Comparison of ENCODE assay signal across 13 cellular contexts in genomic region chr2:121626777-121627524, GRCh38. TPM values are rescaled to one million over a fixed set of nuclear protein-coding genes. Genes with fewer than 3 reads are reported as not detected.
A peak's percentile ranks its signal among the peaks of the same experiment; 100 is the strongest.
DNase-seq lines count a peak whose midpoint lies in the region; ATAC-seq, FAIRE-seq and TF ChIP-seq lines count a peak whose summit lies in the region.
"Had no signal": no experiment of that assay in that cellular context is flagged by ENCODE, and none has a peak within 500 bp of the region (broad histone marks: within the 10 kb centered on the region; RNA-seq: fewer than 3 reads in every experiment).

No MANE protein-coding gene starts in this region.

- H3K27me3 Mint-ChIP-seq in chondrocyte (ENCODE audit: low read depth) = no peaks in the 10 kb centered on the region

- no peak overlapping the region for H3K4me3 Mint-ChIP-seq in chondrocyte (ENCODE audit: unreplicated experiment)
- H3K4me3 Mint-ChIP-seq: T-helper 1 cell treated with Interleukin-12 subunit alpha and Interleukin-12 subunit beta and Interleukin-4 antibody, amounts not matched to agents 30 μg/mL and 1 μg/mL, for 36 hours had no signal

- TF ChIP-seq CTCF in chondrocyte (IDR thresholded peaks at IDR 0.05) = no peak
- TF ChIP-seq CTCF in kidney (IDR thresholded peaks at IDR 0.05; ENCODE audit: borderline replicate concordance, extremely low read depth, insufficient read depth) = no peak
- no peak for TF ChIP-seq CTCF in spleen (IDR thresholded peaks at IDR 0.05 in 8 of 11, conservative IDR thresholded peaks at IDR 0.05 in 3 of 11)

- peaks cover 4% of the 10 kb centered on the region for H3K36me3 Mint-ChIP-seq in chondrocyte (ENCODE audit: low read depth)

- H3K27ac Mint-ChIP-seq in chondrocyte (ENCODE audit: unreplicated experiment) = peak overlapping the region; percentile 81
- H3K27ac Mint-ChIP-seq: T-helper 1 cell treated with Interleukin-12 subunit alpha and Interleukin-12 subunit beta and Interleukin-4 antibody, amounts not matched to agents 30 μg/mL and 1 μg/mL, for 36 hours had no signal

- H3K4me3 ChIP-seq in kidney (ENCODE audit: low read length in 2 of 2) = no peak overlapping the region
- no peak overlapping the region for H3K4me3 ChIP-seq in spleen

- no peaks in the 10 kb centered on the region for H3K9me3 ChIP-seq in kidney (ENCODE audit: control insufficient read depth in 1 of 2, low read length in 2 of 2)
- H3K9me3 ChIP-seq in spleen = peaks cover 0 to 10% (median 0%) of the 10 kb centered on the region in 8 donors

- H3K36me3 ChIP-seq in kidney (ENCODE audit: control insufficient read depth in 1 of 2, insufficient read depth in 2 of 2, low read length in 2 of 2) (no peaks in the 10 kb centered on the region), spleen (peaks cover 0 to 11% (median 0%) of the 10 kb centered on the region in 6 donors)

- peaks cover 4 to 6% of the 10 kb centered on the region in 2 donors for H3K4me1 ChIP-seq in kidney (ENCODE audit: control insufficient read depth in 1 of 2, insufficient read depth in 1 of 2, low read depth in 1 of 2, low read length in 2 of 2)
- peaks cover 0 to 34% (median 6%) of the 10 kb centered on the region in 6 donors for H3K4me1 ChIP-seq in spleen

- intact Hi-C loops in kidney (cut with DNase I) (no loop called here), spleen (cut with DNase I; ENCODE audit: low total_unique reads) (no loop called here)

- FAIRE-seq in kidney (lab: Jason Lieb, UNC) = no peak
- FAIRE-seq: colon had no signal

- no peaks in the 10 kb centered on the region for H3K27me3 ChIP-seq in spleen (replicated peaks in 1 of 7)

- DNase-seq in MV-4-11 (lab: John Stamatoyannopoulos, UW) = peak; percentile 30
- no peak for DNase-seq in chondrocyte (ENCODE audit: low spot score)
- DNase-seq in kidney = no peak
- DNase-seq in spleen = no peak
- no peak for DNase-seq in activated naive CD4-positive, alpha-beta T cell treated with anti-CD3 and anti-CD28 coated beads, Interleukin-2, amount 50 U/mL, for 16 hours
- DNase-seq in NCI-H1930 (lab: John Stamatoyannopoulos, UW) = no peak
- no peak for DNase-seq in effector CD8-positive, alpha-beta T cell (lab: John Stamatoyannopoulos, UW)
- DNase-seq: activated CD8-positive, alpha-beta memory T cell treated with anti-CD3 and anti-CD28 coated beads, Interleukin-2, amount 50 U/mL, for 4 hours; NCI-H1436; stimulated activated CD4-positive, alpha-beta T cell treated with anti-CD3 and anti-CD28 coated beads, Interleukin-2, amount 100 ng/mL, for 24 hours had no signal

- peaks cover 9% of the 10 kb centered on the region for H3K9me3 Mint-ChIP-seq in chondrocyte (ENCODE audit: low read depth)
- H3K9me3 Mint-ChIP-seq: T-helper 1 cell treated with Interleukin-12 subunit alpha and Interleukin-12 subunit beta and Interleukin-4 antibody, amounts not matched to agents 30 μg/mL and 1 μg/mL, for 36 hours had no signal

- no peak overlapping the region for H3K9ac ChIP-seq in kidney (ENCODE audit: low read length in 2 of 2)

- WGBS in spleen, 5 donors = 84 to 93% (median 87%) methylated on average over 4 of the region's 4 CpGs

- peaks cover 17% of the 10 kb centered on the region for H3K4me1 Mint-ChIP-seq in chondrocyte (ENCODE audit: low read depth)

- H3K27ac ChIP-seq in kidney (ENCODE audit: low read depth in 2 of 2, low read length in 2 of 2) (peak overlapping the region; percentile 2 to 77), spleen (peak overlapping the region in 5 of 8 donors; percentile 21 to 75 (median 61))

- no peak for TF ChIP-seq POLR2A in spleen (IDR thresholded peaks at IDR 0.05)

- ATAC-seq in HG02798 (IDR thresholded peaks at IDR 0.05; ENCODE audit: poor library complexity, unreplicated experiment) = no peak

RNA-seq across cellular contexts. Expression of gene CLASP1, which starts 22.3 kb away (rescaled TPM):
- 56.0 to 71.3 TPM (median 57.9 TPM) in 3 replicates for total RNA-seq in chondrocyte
- 71.5 TPM for total RNA-seq in kidney
- polyA plus RNA-seq in kidney (ENCODE audit: insufficient read depth, low read depth, low replicate concordance) = 6.8 TPM
- 100 to 1,000 TPM in 1 of 7 donors, 10 to 100 TPM in 6; 63.4 to 103 (median 82.7) TPM for total RNA-seq in spleen
- polyA plus RNA-seq in spleen = 1 to 10 TPM; 4.0 to 8.7 (median 4.8) TPM
